In the genomic region with DNA sequence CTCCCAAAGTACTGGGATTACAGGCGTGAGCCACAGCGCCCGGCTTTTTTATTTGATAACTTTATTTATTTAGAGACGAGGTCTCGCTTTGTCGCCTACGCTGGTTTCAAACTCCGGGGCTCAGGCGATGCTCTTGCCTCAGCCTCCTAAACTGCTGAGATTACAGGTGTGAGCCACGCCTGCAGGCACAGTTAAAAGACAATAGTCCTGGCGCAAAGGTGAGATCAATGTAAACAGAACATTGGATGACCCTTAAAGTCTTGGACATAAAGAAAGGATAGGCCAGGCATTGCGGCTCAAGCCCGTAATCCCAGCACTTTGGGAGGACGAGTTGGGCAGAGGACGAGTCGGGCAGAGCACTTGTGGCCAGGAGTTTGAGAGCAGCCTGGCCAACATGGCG, we compare ENCODE assay signal across 23 cellular contexts. TPM values are rescaled to one million over a fixed set of nuclear protein-coding genes. Genes with fewer than 3 reads are reported as not detected.
A peak's percentile ranks its signal among the peaks of the same experiment; 100 is the strongest.
DNase-seq lines count a peak whose midpoint lies in the region; ATAC-seq, FAIRE-seq and TF ChIP-seq lines count a peak whose summit lies in the region.
"Had no signal": no experiment of that assay in that cellular context is flagged by ENCODE, and none has a peak within 500 bp of the region (broad histone marks: within the 10 kb centered on the region; RNA-seq: fewer than 3 reads in every experiment).

No MANE protein-coding gene starts in this region.

- H3K4me1 ChIP-seq in HepG2 (ENCODE audit: insufficient read depth, low read length) (peaks cover 42% of the 10 kb centered on the region), right lobe of liver (peaks cover 0 to 12% (median 0%) of the 10 kb centered on the region in 4 donors)
- H3K4me1 ChIP-seq: BE2C, Caco-2 had no signal

- CTCF ChIA-PET in HepG2 (lab: Yijun Ruan, JAX; ENCODE audit: low intra/inter-chr PET ratio, low total read pairs): no interaction called here

- H3K79me2 ChIP-seq in HepG2 (ENCODE audit: insufficient read depth, low read length): peaks cover 14% of the 10 kb centered on the region

- no peak for TF ChIP-seq EP300 in HepG2 (IDR thresholded peaks at IDR 0.05; ENCODE audit: low read depth in 2 of 2, low read length in 2 of 2)
- TF ChIP-seq EP300 in HepG2 (CRISPR knock-in tag; IDR thresholded peaks at IDR 0.05; ENCODE audit: borderline replicate concordance): no peak

- no peaks in the 10 kb centered on the region for H3K9me3 ChIP-seq in HepG2 (ENCODE audit: low read length)
- no peaks in the 10 kb centered on the region for H3K9me3 ChIP-seq in right lobe of liver
- H3K9me3 ChIP-seq: A549; BE2C; BLaER1 treated with 17β-estradiol and CSF1 and Interleukin-3, amounts not matched to agents 10 nM and 100 nM; Caco-2 had no signal

- ATAC-seq in HepG2: no peak
- no peak for ATAC-seq in right lobe of liver
- ATAC-seq: A549, GM12878 had no signal

- POLR2A ChIA-PET in HepG2 (lab: Yijun Ruan, JAX): interaction anchor here (1.4 to 4.7 kb wide), 2 partner anchors 12 to 71 kb away, joined by 3 to 79 read pairs; a partner anchor contains a TSS

- H3K27me3 ChIP-seq in HepG2 (ENCODE audit: control insufficient read depth in 1 of 2, insufficient read depth in 2 of 2, low read length in 2 of 2) (no peaks in the 10 kb centered on the region), right lobe of liver (no peaks in the 10 kb centered on the region)
- H3K27me3 ChIP-seq: BE2C had no signal

- H3K27ac ChIP-seq in HepG2 (ENCODE audit: extremely low read length, insufficient read depth, low read length) (no peak overlapping the region), right lobe of liver (no peak overlapping the region)
- H3K27ac ChIP-seq: A549; BLaER1 treated with 17β-estradiol and CSF1 and Interleukin-3, amounts not matched to agents 10 nM and 100 nM; GM23248 had no signal

- H3K4me1 Mint-ChIP-seq in nephron (peaks cover 4% of the 10 kb centered on the region), type B pancreatic cell (ENCODE audit: unreplicated experiment) (peaks cover 12% of the 10 kb centered on the region), CD14-positive monocyte (peaks cover 15% of the 10 kb centered on the region), immature natural killer cell (peaks cover 22 to 24% of the 10 kb centered on the region in 2 donors)

- BruUV-seq in HepG2 (replicated peaks; lab: Mats Ljungman, UMichigan): no TSS peak

- H3K36me3 ChIP-seq in HepG2 (replicated peaks in 1 of 2; ENCODE audit: control insufficient read depth in 1 of 2, insufficient read depth in 2 of 2, low read length in 2 of 2): no peaks in the 10 kb centered on the region
- no peaks in the 10 kb centered on the region for H3K36me3 ChIP-seq in right lobe of liver
- H3K36me3 ChIP-seq: BE2C; BLaER1 treated with 17β-estradiol and CSF1 and Interleukin-3, amounts not matched to agents 10 nM and 100 nM had no signal

- intact Hi-C loops in HepG2 (cut with micrococcal nuclease; ENCODE audit: unreplicated experiment): loop anchor here (10.0 kb wide), 1 partner anchor 69 kb away; a partner anchor contains a TSS
- intact Hi-C loops in right lobe of liver (cut with DNase I): no loop called here
- intact Hi-C loops in CD14-positive monocyte (cut with micrococcal nuclease): no loop called here

- no peak for FAIRE-seq in HepG2 (lab: Jason Lieb, UNC)
- FAIRE-seq: A549, GM12878, GM19239, H1 had no signal

- no peak overlapping the region for H3K9ac ChIP-seq in HepG2 (ENCODE audit: insufficient read depth, low read depth, low read length)
- H3K9ac ChIP-seq: BLaER1 treated with 17β-estradiol and CSF1 and Interleukin-3, amounts not matched to agents 10 nM and 100 nM; GM23248 had no signal

- H3K36me3 Mint-ChIP-seq in nephron (ENCODE audit: low read depth) (no peaks in the 10 kb centered on the region), type B pancreatic cell (no peaks in the 10 kb centered on the region), CD14-positive monocyte (no peaks in the 10 kb centered on the region), immature natural killer cell (no peaks in the 10 kb centered on the region)

- peaks cover 3% of the 10 kb centered on the region for H3K27me3 Mint-ChIP-seq in nephron (ENCODE audit: low read depth)
- no peaks in the 10 kb centered on the region for H3K27me3 Mint-ChIP-seq in type B pancreatic cell
- peaks cover 1 to 50% (median 1%) of the 10 kb centered on the region in 3 donors for H3K27me3 Mint-ChIP-seq in CD14-positive monocyte (ENCODE audit: low read depth in 3 of 3)
- peaks cover 0 to 6% (median 2%) of the 10 kb centered on the region in 3 donors for H3K27me3 Mint-ChIP-seq in immature natural killer cell (ENCODE audit: low read depth in 3 of 3)
- H3K27me3 Mint-ChIP-seq: CD4-positive, alpha-beta memory T cell had no signal

- no peaks in the 10 kb centered on the region for H4K20me1 ChIP-seq in HepG2 (ENCODE audit: insufficient read depth, low read length)

- no peak for TF ChIP-seq RAD21 in HepG2 (CRISPR knock-in tag; IDR thresholded peaks at IDR 0.05)

- no peak overlapping the region for H3K4me2 ChIP-seq in HepG2 (ENCODE audit: low read depth, low read length)
- H3K4me2 ChIP-seq: A549; BLaER1 treated with 17β-estradiol and CSF1 and Interleukin-3, amounts not matched to agents 10 nM and 100 nM had no signal

- in situ Hi-C loops in HepG2 (cut with HindIII; ENCODE audit: extremely low pct_ligation_motif_present, low pct_unique_long_range_greater_than_20kb): no loop called here

- H3K9me3 Mint-ChIP-seq in nephron (no peaks in the 10 kb centered on the region), type B pancreatic cell (no peaks in the 10 kb centered on the region), CD14-positive monocyte (peaks cover 0 to 10% (median 3%) of the 10 kb centered on the region in 7 donors), immature natural killer cell (no peaks in the 10 kb centered on the region)
- H3K9me3 Mint-ChIP-seq: CD4-positive, alpha-beta memory T cell had no signal

- H3K27ac Mint-ChIP-seq in nephron: no peak overlapping the region
- no peak overlapping the region for H3K27ac Mint-ChIP-seq in type B pancreatic cell
- no peak overlapping the region for H3K27ac Mint-ChIP-seq in CD14-positive monocyte
- no peak overlapping the region for H3K27ac Mint-ChIP-seq in immature natural killer cell
- H3K27ac Mint-ChIP-seq: CD4-positive, alpha-beta memory T cell had no signal

- H3K4me3 ChIP-seq in HepG2 (replicated peaks in 1 of 3; ENCODE audit: insufficient read depth in 1 of 3, low read depth in 2 of 3, low read length in 3 of 3): no peak overlapping the region
- no peak overlapping the region for H3K4me3 ChIP-seq in right lobe of liver
- H3K4me3 ChIP-seq: A549; BLaER1 treated with 17β-estradiol and CSF1 and Interleukin-3, amounts not matched to agents 10 nM and 100 nM; GM12878; GM23248 had no signal

- no peak for TF ChIP-seq POLR2A in HepG2 (IDR thresholded peaks at IDR 0.05; ENCODE audit: insufficient read depth in 1 of 2, low read depth in 2 of 2, low read length in 2 of 2)
- no peak for TF ChIP-seq POLR2A in right lobe of liver (IDR thresholded peaks at IDR 0.05)

- no peak overlapping the region for H2AFZ ChIP-seq in HepG2 (ENCODE audit: low read length)
- H2AFZ ChIP-seq: GM23248 had no signal

- H3K4me3 Mint-ChIP-seq in nephron: peak overlapping the region; percentile 40 to 67 (median 59)
- H3K4me3 Mint-ChIP-seq in type B pancreatic cell: peak overlapping the region; percentile 15
- H3K4me3 Mint-ChIP-seq in CD14-positive monocyte: no peak overlapping the region
- H3K4me3 Mint-ChIP-seq in immature natural killer cell: peak overlapping the region in 1 of 5 donors; percentile 18
- H3K4me3 Mint-ChIP-seq: CD4-positive, alpha-beta memory T cell had no signal

- WGBS in HepG2 (ENCODE audit: low lambda C conversion rate): 37% methylated on average over 16 of the region's 17 CpGs
- WGBS in right lobe of liver (ENCODE audit: insufficient coverage, low coverage, low lambda C conversion rate, missing lambda C conversion rate): 89% methylated on average over 12 of the region's 17 CpGs

- TF ChIP-seq CTCF in HepG2 (CRISPR knock-in tag; IDR thresholded peaks at IDR 0.05) (no peak), right lobe of liver (IDR thresholded peaks at IDR 0.05) (no peak), nephron (IDR thresholded peaks at IDR 0.05; ENCODE audit: unreplicated experiment in 3 of 3) (no peak), type B pancreatic cell (conservative IDR thresholded peaks at IDR 0.05) (no peak), CD14-positive monocyte (IDR thresholded peaks at IDR 0.05) (no peak)

- DNase-seq in HepG2 (ENCODE audit: low spot score): no peak
- DNase-seq in right lobe of liver: no peak
- no peak for DNase-seq in type B pancreatic cell (ENCODE audit: extremely low spot score, unreplicated experiment)
- DNase-seq in CD14-positive monocyte (ENCODE audit: low spot score): no peak
- no peak for DNase-seq in immature natural killer cell
- DNase-seq: 8988T; ACHN; AML-193; BE2C; Caco-2; CD4-positive, alpha-beta memory T cell; DMS153; DND-41; GDM1; GM23248; H7; HCEC 1CT had no signal

RNA-seq across cellular contexts. Expression of a gene that starts 2.8 kb away (rescaled TPM):
- total RNA-seq in HepG2 (2016; rRNA removed; fragmentation: Illumina TruSeq; extraction: Trizol) (13.1 and 17.8 TPM in 2 replicates), right lobe of liver (1 to 10 TPM; 3.9 to 9.3 (median 7.3) TPM), type B pancreatic cell (ENCODE audit: low replicate concordance) (24.5 and 27.3 TPM in 2 replicates)
- total RNA-seq in HepG2 (2016; cell fraction: cytosol; rRNA removed; fragmentation: Illumina TruSeq; extraction: Trizol; ENCODE audit: low read depth): 1.6 and 2.4 TPM in 2 replicates
- 13.0 and 18.0 TPM in 2 replicates for total RNA-seq in HepG2 (2016; cell fraction: insoluble cytoplasmic fraction; rRNA removed; fragmentation: Illumina TruSeq; extraction: Trizol)
- 6.0 and 6.6 TPM in 2 replicates for total RNA-seq in HepG2 (2016; cell fraction: membrane; rRNA removed; fragmentation: Illumina TruSeq; extraction: Trizol)
- 9.1 and 10.1 TPM in 2 replicates for total RNA-seq in HepG2 (2016; cell fraction: nucleus; rRNA removed; fragmentation: Illumina TruSeq; extraction: Trizol)
- polyA plus RNA-seq in HepG2 (2011; rRNA removed) (13.4 and 15.5 TPM in 2 replicates), CD14-positive monocyte (1 to 10 TPM; 3.7 to 4.1 TPM), immature natural killer cell (1 to 10 TPM; 5.2 to 9.8 (median 5.4) TPM)
- polyA plus RNA-seq in HepG2 (2011; cell fraction: cytosol; rRNA removed): 6.4 and 10.9 TPM in 2 replicates
- 7.6 and 12.0 TPM in 2 replicates for polyA plus RNA-seq in HepG2 (2011; cell fraction: nucleus; rRNA removed)
- polyA plus RNA-seq in HepG2 (2012): 11.8 and 13.5 TPM in 2 replicates
- 0.61 and 0.70 TPM in 2 replicates for polyA plus RNA-seq in HepG2 (2016; cell fraction: cytosol; fragmentation: Illumina TruSeq; extraction: Trizol; ENCODE audit: low read depth)
- polyA plus RNA-seq in HepG2 (2016; cell fraction: insoluble cytoplasmic fraction; fragmentation: Illumina TruSeq; extraction: Trizol; ENCODE audit: low read depth): 18.7 and 19.3 TPM in 2 replicates
- 2.4 and 3.2 TPM in 2 replicates for polyA plus RNA-seq in HepG2 (2016; cell fraction: membrane; fragmentation: Illumina TruSeq; extraction: Trizol; ENCODE audit: low read depth)
- 18.0 and 18.4 TPM in 2 replicates for polyA plus RNA-seq in HepG2 (2016; cell fraction: nucleus; fragmentation: Illumina TruSeq; extraction: Trizol; ENCODE audit: insufficient read depth, low read depth)
- polyA minus RNA-seq in HepG2 (2011; rRNA and poly(A)+ RNA removed; ENCODE audit: low replicate concordance): 5.1 and 21.6 TPM in 2 replicates
- 6.6 and 8.6 TPM in 2 replicates for polyA minus RNA-seq in HepG2 (2011; cell fraction: cytosol; rRNA and poly(A)+ RNA removed)
- polyA minus RNA-seq in HepG2 (2011; cell fraction: nucleus; rRNA and poly(A)+ RNA removed): 8.1 and 11.6 TPM in 2 replicates

Comparison
In these comparisons a context has a peak if more than half of its experiments do, and no peak if none do; other contexts are left out.
1. H3K4me3 Mint-ChIP-seq: peak in nephron (3 of 3) and type B pancreatic cell (single experiment); none in CD14-positive monocyte (0 of 2).